1 cellular context compared by ENCODE assay signal in genomic region chr4:8580321-8581093, GRCh38.
TF ChIP-seq lines count a peak whose summit lies in the region.

A gene with protein sequence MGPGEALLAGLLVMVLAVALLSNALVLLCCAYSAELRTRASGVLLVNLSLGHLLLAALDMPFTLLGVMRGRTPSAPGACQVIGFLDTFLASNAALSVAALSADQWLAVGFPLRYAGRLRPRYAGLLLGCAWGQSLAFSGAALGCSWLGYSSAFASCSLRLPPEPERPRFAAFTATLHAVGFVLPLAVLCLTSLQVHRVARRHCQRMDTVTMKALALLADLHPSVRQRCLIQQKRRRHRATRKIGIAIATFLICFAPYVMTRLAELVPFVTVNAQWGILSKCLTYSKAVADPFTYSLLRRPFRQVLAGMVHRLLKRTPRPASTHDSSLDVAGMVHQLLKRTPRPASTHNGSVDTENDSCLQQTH (plus strand): TSS chr4:8580392. CDS start chr4:8580983, 591 bp downstream.

TF ChIP-seq in HepG2, 621 proteins besides CTCF, POLR2A, EP300 and RAD21 (continued from another document and continues in another):
- TF ChIP-seq POGK (CRISPR knock-in tag; conservative IDR thresholded peaks at IDR 0.05) (0 out of 2 replicates have a peak, but pooled peaks have one; percentile 27), MXD4 (CRISPR knock-in tag; IDR thresholded peaks at IDR 0.05) (peak; percentile 52; the same call in 1 of the 2 replicates), ZNF589 (CRISPR knock-in tag; conservative IDR thresholded peaks at IDR 0.05) (0 out of 2 replicates have a peak, but pooled peaks have one; percentile 40), FOXO1 (CRISPR knock-in tag; IDR thresholded peaks at IDR 0.05) (peak; percentile 71), ZNF746 (CRISPR knock-in tag; IDR thresholded peaks at IDR 0.05) (peak; percentile 30; the same call in 1 of the 2 replicates), ZBTB20 (CRISPR knock-in tag; IDR thresholded peaks at IDR 0.05; ENCODE audit: borderline replicate concordance, low read depth) (0 out of 2 replicates have a peak, but pooled peaks have one; percentile 37), HNRNPUL1 (IDR thresholded peaks at IDR 0.05; ENCODE audit: low read depth, low read length) (no peak), FOSL2 (CRISPR knock-in tag; IDR thresholded peaks at IDR 0.05) (0 out of 2 replicates have a peak, but pooled peaks have one; percentile 17), HMGXB3 (CRISPR knock-in tag; IDR thresholded peaks at IDR 0.05; ENCODE audit: borderline replicate concordance) (peak; percentile 73; the same call in 1 of the 2 replicates), ZNF816 (CRISPR knock-in tag; IDR thresholded peaks at IDR 0.05; ENCODE audit: borderline replicate concordance) (0 out of 2 replicates have a peak, but pooled peaks have one; percentile 52), ZNF557 (CRISPR knock-in tag; IDR thresholded peaks at IDR 0.05) (peak; percentile 77; the same call in 1 of the 2 replicates), ZNF274 (CRISPR knock-in tag; IDR thresholded peaks at IDR 0.05) (0 out of 2 replicates have a peak, but pooled peaks have one; percentile 45), ETV6 (CRISPR knock-in tag; conservative IDR thresholded peaks at IDR 0.05) (0 out of 2 replicates have a peak, but pooled peaks have one; percentile 82), ZBTB7B (CRISPR knock-in tag; IDR thresholded peaks at IDR 0.05) (peak; percentile 50; the same call in 1 of the 2 replicates), ZNF777 (CRISPR knock-in tag; IDR thresholded peaks at IDR 0.05) (0 out of 2 replicates have a peak, but pooled peaks have one; percentile 44), KDM2A (CRISPR knock-in tag; IDR thresholded peaks at IDR 0.05; ENCODE audit: borderline replicate concordance, low read depth) (peak; percentile 73; the same call in 1 of the 2 replicates), NRL (CRISPR knock-in tag; IDR thresholded peaks at IDR 0.05; ENCODE audit: borderline replicate concordance) (peak; percentile 59; the same call in 1 of the 2 replicates), MIER2 (CRISPR knock-in tag; IDR thresholded peaks at IDR 0.05) (peak; percentile 97), ZFP82 (CRISPR knock-in tag; IDR thresholded peaks at IDR 0.05; ENCODE audit: borderline replicate concordance) (peak; percentile 40; the same call in 1 of the 2 replicates), GABPB1 (CRISPR knock-in tag; IDR thresholded peaks at IDR 0.05) (peak; percentile 71), HMG20B (CRISPR knock-in tag; conservative IDR thresholded peaks at IDR 0.05) (peak; percentile 51; the same call in 1 of the 2 replicates), TMF1 (CRISPR knock-in tag; IDR thresholded peaks at IDR 0.05; ENCODE audit: low read depth) (0 out of 2 replicates have a peak, but pooled peaks have one; percentile 65), ZNF790 (CRISPR knock-in tag; IDR thresholded peaks at IDR 0.05; ENCODE audit: borderline replicate concordance) (peak; percentile 77; the same call in 1 of the 2 replicates), SAFB2 (CRISPR knock-in tag; IDR thresholded peaks at IDR 0.05; ENCODE audit: borderline replicate concordance, low read depth) (no peak), ZSCAN21 (CRISPR knock-in tag; IDR thresholded peaks at IDR 0.05; ENCODE audit: borderline replicate concordance) (peak; percentile 88), MZF1 (CRISPR knock-in tag; IDR thresholded peaks at IDR 0.05; ENCODE audit: borderline replicate concordance) (no peak), STAT5B (CRISPR knock-in tag; IDR thresholded peaks at IDR 0.05) (peak; percentile 80; the same call in 1 of the 2 replicates), THAP11 (CRISPR knock-in tag; IDR thresholded peaks at IDR 0.05) (peak; percentile 53), ZNF704 (CRISPR knock-in tag; IDR thresholded peaks at IDR 0.05; ENCODE audit: borderline replicate concordance) (0 out of 2 replicates have a peak, but pooled peaks have one; percentile 42), SOX5 (CRISPR knock-in tag; IDR thresholded peaks at IDR 0.05; ENCODE audit: borderline replicate concordance) (peak; percentile 19; the same call in 1 of the 2 replicates), GATAD1 (CRISPR knock-in tag; IDR thresholded peaks at IDR 0.05) (peak; percentile 62; the same call in 1 of the 2 replicates), ARNT2 (CRISPR knock-in tag; IDR thresholded peaks at IDR 0.05; ENCODE audit: low read depth) (peak; percentile 58; the same call in 1 of the 2 replicates), ISL2 (CRISPR knock-in tag; IDR thresholded peaks at IDR 0.05) (0 out of 2 replicates have a peak, but pooled peaks have one; percentile 43), ZNF496 (CRISPR knock-in tag; IDR thresholded peaks at IDR 0.05; ENCODE audit: insufficient replicate concordance) (no peak), ZNF350 (CRISPR knock-in tag; IDR thresholded peaks at IDR 0.05; ENCODE audit: borderline replicate concordance, low read depth) (0 out of 2 replicates have a peak, but pooled peaks have one; percentile 25), CSRNP1 (CRISPR knock-in tag; IDR thresholded peaks at IDR 0.05) (0 out of 2 replicates have a peak, but pooled peaks have one; percentile 38)
- TF ChIP-seq, protein P1, sequence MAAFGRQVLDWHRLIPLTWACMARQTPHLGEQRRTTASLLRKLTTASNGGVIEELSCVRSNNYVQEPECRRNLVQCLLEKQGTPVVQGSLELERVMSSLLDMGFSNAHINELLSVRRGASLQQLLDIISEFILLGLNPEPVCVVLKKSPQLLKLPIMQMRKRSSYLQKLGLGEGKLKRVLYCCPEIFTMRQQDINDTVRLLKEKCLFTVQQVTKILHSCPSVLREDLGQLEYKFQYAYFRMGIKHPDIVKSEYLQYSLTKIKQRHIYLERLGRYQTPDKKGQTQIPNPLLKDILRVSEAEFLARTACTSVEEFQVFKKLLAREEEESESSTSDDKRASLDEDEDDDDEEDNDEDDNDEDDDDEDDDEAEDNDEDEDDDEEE (CRISPR knock-in tag; IDR thresholded peaks at IDR 0.05) = 0 out of 2 replicates have a peak, but pooled peaks have one; percentile 46
- TF ChIP-seq, protein P2, sequence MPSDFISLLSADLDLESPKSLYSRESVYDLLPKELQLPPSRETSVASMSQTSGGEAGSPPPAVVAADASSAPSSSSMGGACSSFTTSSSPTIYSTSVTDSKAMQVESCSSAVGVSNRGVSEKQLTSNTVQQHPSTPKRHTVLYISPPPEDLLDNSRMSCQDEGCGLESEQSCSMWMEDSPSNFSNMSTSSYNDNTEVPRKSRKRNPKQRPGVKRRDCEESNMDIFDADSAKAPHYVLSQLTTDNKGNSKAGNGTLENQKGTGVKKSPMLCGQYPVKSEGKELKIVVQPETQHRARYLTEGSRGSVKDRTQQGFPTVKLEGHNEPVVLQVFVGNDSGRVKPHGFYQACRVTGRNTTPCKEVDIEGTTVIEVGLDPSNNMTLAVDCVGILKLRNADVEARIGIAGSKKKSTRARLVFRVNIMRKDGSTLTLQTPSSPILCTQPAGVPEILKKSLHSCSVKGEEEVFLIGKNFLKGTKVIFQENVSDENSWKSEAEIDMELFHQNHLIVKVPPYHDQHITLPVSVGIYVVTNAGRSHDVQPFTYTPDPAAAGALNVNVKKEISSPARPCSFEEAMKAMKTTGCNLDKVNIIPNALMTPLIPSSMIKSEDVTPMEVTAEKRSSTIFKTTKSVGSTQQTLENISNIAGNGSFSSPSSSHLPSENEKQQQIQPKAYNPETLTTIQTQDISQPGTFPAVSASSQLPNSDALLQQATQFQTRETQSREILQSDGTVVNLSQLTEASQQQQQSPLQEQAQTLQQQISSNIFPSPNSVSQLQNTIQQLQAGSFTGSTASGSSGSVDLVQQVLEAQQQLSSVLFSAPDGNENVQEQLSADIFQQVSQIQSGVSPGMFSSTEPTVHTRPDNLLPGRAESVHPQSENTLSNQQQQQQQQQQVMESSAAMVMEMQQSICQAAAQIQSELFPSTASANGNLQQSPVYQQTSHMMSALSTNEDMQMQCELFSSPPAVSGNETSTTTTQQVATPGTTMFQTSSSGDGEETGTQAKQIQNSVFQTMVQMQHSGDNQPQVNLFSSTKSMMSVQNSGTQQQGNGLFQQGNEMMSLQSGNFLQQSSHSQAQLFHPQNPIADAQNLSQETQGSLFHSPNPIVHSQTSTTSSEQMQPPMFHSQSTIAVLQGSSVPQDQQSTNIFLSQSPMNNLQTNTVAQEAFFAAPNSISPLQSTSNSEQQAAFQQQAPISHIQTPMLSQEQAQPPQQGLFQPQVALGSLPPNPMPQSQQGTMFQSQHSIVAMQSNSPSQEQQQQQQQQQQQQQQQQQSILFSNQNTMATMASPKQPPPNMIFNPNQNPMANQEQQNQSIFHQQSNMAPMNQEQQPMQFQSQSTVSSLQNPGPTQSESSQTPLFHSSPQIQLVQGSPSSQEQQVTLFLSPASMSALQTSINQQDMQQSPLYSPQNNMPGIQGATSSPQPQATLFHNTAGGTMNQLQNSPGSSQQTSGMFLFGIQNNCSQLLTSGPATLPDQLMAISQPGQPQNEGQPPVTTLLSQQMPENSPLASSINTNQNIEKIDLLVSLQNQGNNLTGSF (CRISPR knock-in tag; IDR thresholded peaks at IDR 0.05) = peak; percentile 82; the same call in 1 of the 2 replicates
- TF ChIP-seq, protein P3, sequence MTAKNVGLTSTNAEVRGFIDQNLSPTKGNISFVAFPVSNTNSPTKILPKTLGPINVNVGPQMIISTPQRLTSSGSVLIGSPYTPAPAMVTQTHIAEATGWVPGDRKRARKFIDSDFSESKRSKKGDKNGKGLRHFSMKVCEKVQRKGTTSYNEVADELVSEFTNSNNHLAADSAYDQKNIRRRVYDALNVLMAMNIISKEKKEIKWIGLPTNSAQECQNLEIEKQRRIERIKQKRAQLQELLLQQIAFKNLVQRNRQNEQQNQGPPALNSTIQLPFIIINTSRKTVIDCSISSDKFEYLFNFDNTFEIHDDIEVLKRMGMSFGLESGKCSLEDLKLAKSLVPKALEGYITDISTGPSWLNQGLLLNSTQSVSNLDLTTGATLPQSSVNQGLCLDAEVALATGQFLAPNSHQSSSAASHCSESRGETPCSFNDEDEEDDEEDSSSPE (CRISPR knock-in tag; IDR thresholded peaks at IDR 0.05) = peak; percentile 34; the same call in 1 of the 2 replicates
